ENCODE assay signal across 8 cellular contexts in the genomic region with DNA sequence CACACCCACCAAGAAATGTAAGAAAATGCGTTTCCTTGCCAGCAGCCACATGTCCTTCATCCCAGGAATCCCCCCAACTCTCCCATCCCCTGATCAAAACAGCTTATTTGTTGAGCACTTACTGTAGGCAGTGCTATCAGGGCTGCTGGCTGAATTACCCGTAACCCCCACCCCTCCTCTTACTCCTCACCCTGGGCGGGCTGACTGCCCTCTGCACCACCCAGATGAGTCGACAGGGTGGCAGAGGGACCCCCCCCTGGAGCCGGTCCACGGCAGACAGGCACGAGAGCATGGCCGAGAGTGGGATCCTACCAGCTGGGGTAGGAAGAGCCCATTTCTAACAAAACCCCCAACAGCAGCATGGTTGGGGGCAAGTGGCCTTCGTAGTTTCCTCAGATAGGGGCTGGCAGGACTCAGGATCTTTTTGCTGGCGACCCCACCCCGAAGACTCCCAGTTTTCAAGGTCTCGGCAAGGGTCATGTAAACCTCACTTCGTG. TPM values are rescaled to one million over a fixed set of nuclear protein-coding genes. Genes with fewer than 3 reads are reported as not detected.
DNase-seq lines count a peak whose midpoint lies in the region; ATAC-seq and TF ChIP-seq lines count a peak whose summit lies in the region.

No MANE protein-coding gene starts in this region.

- peaks cover 63% of the 10 kb centered on the region for H3K79me2 ChIP-seq in OCI-LY3 (ENCODE audit: low read length)

- H3K9ac ChIP-seq in OCI-LY3 (ENCODE audit: low read length): peak overlapping the region; percentile 51

- H3K4me1 ChIP-seq in OCI-LY3 (ENCODE audit: low read length) (peaks cover 39% of the 10 kb centered on the region), mucosa of descending colon (ENCODE audit: low read depth) (peaks cover 82% of the 10 kb centered on the region), vagina (peaks cover 74% of the 10 kb centered on the region)

- no peak for DNase-seq in choroid plexus epithelial cell (ENCODE audit: low read depth)
- DNase-seq in mucosa of descending colon: peak in 2 of 3 donors; percentile 71 to 80
- DNase-seq in vagina (ENCODE audit: extremely low spot score in 2 of 2): no peak
- DNase-seq in T1000 (lab: John Stamatoyannopoulos, UW): no peak
- DNase-seq in GM10248 (ENCODE audit: extremely low spot score): no peak
- no peak for DNase-seq in NCI-H774 (lab: John Stamatoyannopoulos, UW)

- POLR2A ChIA-PET in GM10248 (lab: Yijun Ruan, JAX): interaction anchor here (0.5 to 3.8 kb wide), 9 partner anchors 8 to 1413 kb away, joined by 3 to 22 read pairs (median 4); partner anchors contain the start of gene PSMD9

- peak overlapping the region; percentile 98 for H3K4me2 ChIP-seq in OCI-LY3 (ENCODE audit: low read length)

- H3K36me3 ChIP-seq in OCI-LY3 (replicated peaks; ENCODE audit: low read depth, low read length) (peaks cover 35% of the 10 kb centered on the region), mucosa of descending colon (ENCODE audit: low read depth) (peaks cover 3% of the 10 kb centered on the region), vagina (peaks cover 0 to 11% of the 10 kb centered on the region in 2 donors)

- ATAC-seq in GM18907 (IDR thresholded peaks at IDR 0.05; ENCODE audit: unreplicated experiment): peak; percentile 0
- no peak for ATAC-seq in mucosa of descending colon

- 0 out of 2 replicates have a peak, but pooled peaks cover 4% of the 10 kb centered on the region for H4K20me1 ChIP-seq in OCI-LY3 (ENCODE audit: insufficient read depth, low read length)

- H2AFZ ChIP-seq in OCI-LY3 (ENCODE audit: low read depth, low read length): no peak overlapping the region

- no peak for TF ChIP-seq POLR2A in vagina (IDR thresholded peaks at IDR 0.05)

- H3K27ac ChIP-seq in OCI-LY3 (ENCODE audit: low read length) (peak overlapping the region; percentile 98), vagina (peak overlapping the region; percentile 100)

- H3K9me3 ChIP-seq in OCI-LY3 (ENCODE audit: insufficient read depth, low read length): no peaks in the 10 kb centered on the region
- no peaks in the 10 kb centered on the region for H3K9me3 ChIP-seq in mucosa of descending colon
- H3K9me3 ChIP-seq in vagina: no peaks in the 10 kb centered on the region

- H3K4me3 ChIP-seq in OCI-LY3 (ENCODE audit: low read length) (peak overlapping the region; percentile 95), choroid plexus epithelial cell (ENCODE audit: low read depth, low read length) (peak overlapping the region; percentile 60), mucosa of descending colon (no peak overlapping the region), vagina (peak overlapping the region; percentile 62 to 65)

- TF ChIP-seq CTCF in OCI-LY3 (IDR thresholded peaks at IDR 0.05; ENCODE audit: low read depth, low read length) (no peak), choroid plexus epithelial cell (conservative IDR thresholded peaks at IDR 0.05; ENCODE audit: low read depth, low read length) (no peak), mucosa of descending colon (IDR thresholded peaks at IDR 0.05) (no peak), vagina (IDR thresholded peaks at IDR 0.05) (no peak), GM10248 (IDR thresholded peaks at IDR 0.05; ENCODE audit: control extremely low read depth, extremely low read depth, low read depth, missing control alignments) (no peak)

- CTCF ChIA-PET in GM10248 (lab: Yijun Ruan, JAX): interaction anchor here (0.5 to 14.7 kb wide), 92 partner anchors 13 to 676 kb away, joined by 3 to 565 read pairs (median 4); partner anchors contain the start of genes CFAP251, HPD, MORN3 and ORAI1

- intact Hi-C loops in mucosa of descending colon (cut with DNase I, micrococcal nuclease): no loop called here
- intact Hi-C loops in vagina (cut with DNase I): loop anchor here (1.0 to 5.0 kb wide), 3 partner anchors 17 to 97 kb away; partner anchors contain the start of gene PSMD9

- no peaks in the 10 kb centered on the region for H3K27me3 ChIP-seq in OCI-LY3 (ENCODE audit: low read depth, low read length)
- H3K27me3 ChIP-seq in vagina: no peaks in the 10 kb centered on the region

RNA-seq across cellular contexts. Expression of gene RHOF, which starts 1.1 kb away (rescaled TPM):
- total RNA-seq in mucosa of descending colon (10 to 100 TPM; 45.5 to 86.7 (median 83.2) TPM), vagina (16.5 TPM)

RNA-seq across cellular contexts. Expression of gene SETD1B, which starts 9.2 kb away (rescaled TPM):
- total RNA-seq in mucosa of descending colon (10 to 100 TPM; 23.8 to 38.3 (median 27.5) TPM), vagina (10.6 TPM)

Comparison
In these comparisons a context has a peak if more than half of its experiments do, and no peak if none do; other contexts are left out.
1. DNase-seq: peak in mucosa of descending colon (2 of 3); none in choroid plexus epithelial cell (single experiment), vagina (0 of 2), T1000 (single experiment), GM10248 (single experiment) and NCI-H774 (single experiment).